10 cellular contexts compared by ENCODE assay signal in the genomic region with DNA sequence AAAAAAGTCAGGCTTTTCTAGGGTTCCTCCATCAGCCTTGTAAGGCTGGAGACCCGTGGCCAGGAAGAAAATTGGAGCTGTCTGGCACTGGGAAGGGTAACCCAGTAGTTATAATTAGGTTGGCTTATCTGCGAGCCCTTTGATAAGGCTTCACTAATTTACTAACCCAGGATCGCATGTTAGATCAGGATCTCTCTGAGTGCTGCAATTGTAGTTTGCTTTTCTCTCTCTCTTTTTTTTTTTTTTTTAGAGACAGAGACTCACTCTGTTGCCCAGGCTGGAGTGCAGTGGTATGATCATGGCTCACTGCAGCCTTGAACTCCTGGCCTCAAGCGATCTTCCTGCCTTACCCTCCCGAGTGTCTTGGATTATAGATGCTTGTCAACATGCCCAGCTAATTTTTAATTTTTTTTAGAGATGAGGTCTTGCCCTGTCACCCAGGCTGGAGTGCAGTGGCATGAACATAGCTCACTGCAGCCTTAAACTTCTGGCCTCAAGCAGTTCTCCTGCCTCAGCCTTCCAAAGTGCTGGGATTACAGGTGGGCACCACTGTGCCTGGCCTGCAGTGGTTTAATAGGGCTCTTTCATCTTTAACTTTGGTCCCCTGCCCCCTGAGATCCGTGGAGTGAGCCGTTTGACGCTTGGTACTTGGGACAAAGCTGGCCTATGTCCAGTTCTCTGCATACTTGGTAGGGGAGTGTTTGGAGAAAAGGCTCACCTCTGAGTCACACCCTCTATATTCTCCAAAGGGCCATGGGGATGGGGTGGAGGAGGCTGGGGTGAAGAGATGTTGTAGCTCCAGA. TPM values are rescaled to one million over a fixed set of nuclear protein-coding genes. Genes with fewer than 3 reads are reported as not detected.
DNase-seq lines count a peak whose midpoint lies in the region; ATAC-seq and TF ChIP-seq lines count a peak whose summit lies in the region.
"Had no signal": no experiment of that assay in that cellular context is flagged by ENCODE, and none has a peak within 500 bp of the region (broad histone marks: within the 10 kb centered on the region; RNA-seq: fewer than 3 reads in every experiment).

No MANE protein-coding gene starts in this region.

- H3K27me3 ChIP-seq in PC-3 (ENCODE audit: low read length) (no peaks in the 10 kb centered on the region), sigmoid colon (no peaks in the 10 kb centered on the region), transverse colon (no peaks in the 10 kb centered on the region)

- no peak overlapping the region for H2AFZ ChIP-seq in PC-3 (ENCODE audit: low read length)

- H3K27ac ChIP-seq in PC-3 (ENCODE audit: low read length) = peak overlapping the region; percentile 69
- peak overlapping the region; percentile 23 to 66 (median 64) for H3K27ac ChIP-seq in sigmoid colon
- peak overlapping the region in 1 of 4 donors; percentile 9 for H3K27ac ChIP-seq in transverse colon

- H3K9me2 ChIP-seq in PC-3 (replicated peaks; ENCODE audit: low read length) = no peaks in the 10 kb centered on the region

- ATAC-seq in PC-3 = peak; percentile 98
- ATAC-seq in esophagus mucosa = peak; percentile 90
- ATAC-seq in GM21786 (IDR thresholded peaks at IDR 0.05; ENCODE audit: unreplicated experiment) = no peak

- DNase-seq in NCI-H2196 (lab: John Stamatoyannopoulos, UW; ENCODE audit: unreplicated experiment) (peak; percentile 43), NCI-H2196 treated with DMSO at 0.1 percent for 48 hours (lab: John Stamatoyannopoulos, UW; ENCODE audit: unreplicated experiment) (no peak), PC-3 (peak; percentile 92), sigmoid colon (no peak), transverse colon (no peak), SKM-1 (lab: John Stamatoyannopoulos, UW; ENCODE audit: unreplicated experiment) (no peak)
- DNase-seq: activated B cell treated with CpG ODN at 0.5 μM for 24 hours, NCI-H1930 had no signal

- POLR2A ChIA-PET in PC-3 (lab: Charles Lee; ENCODE audit: unreplicated experiment) = interaction anchor here (0.6 kb wide), 1 partner anchor 62 kb away, joined by 3 read pairs; no protein-coding TSS in a partner anchor

- TF ChIP-seq POLR2A in sigmoid colon (IDR thresholded peaks at IDR 0.05) (no peak), transverse colon (IDR thresholded peaks at IDR 0.05) (no peak)

- no peaks in the 10 kb centered on the region for H3F3A ChIP-seq in PC-3 (ENCODE audit: low read length, unreplicated experiment)

- H4K20me1 ChIP-seq in PC-3 (ENCODE audit: low read length) = no peaks in the 10 kb centered on the region

- peaks cover 19% of the 10 kb centered on the region for H3K4me1 ChIP-seq in PC-3 (ENCODE audit: insufficient read depth, low read length)
- H3K4me1 ChIP-seq in sigmoid colon = peaks cover 0 to 54% (median 46%) of the 10 kb centered on the region in 4 donors
- peaks cover 7 to 24% (median 17%) of the 10 kb centered on the region in 4 donors for H3K4me1 ChIP-seq in transverse colon

- H3K4me3 ChIP-seq in PC-3 (ENCODE audit: low read length) (0 out of 2 replicates have a peak overlapping the region, but pooled peaks have one; percentile 24), sigmoid colon (no peak overlapping the region), transverse colon (no peak overlapping the region)

- no peak for TF ChIP-seq CTCF in PC-3 (conservative IDR thresholded peaks at IDR 0.05; ENCODE audit: low read depth, low read length)
- no peak for TF ChIP-seq CTCF in sigmoid colon (IDR thresholded peaks at IDR 0.05)
- TF ChIP-seq CTCF in transverse colon (IDR thresholded peaks at IDR 0.05) = no peak

- no peaks in the 10 kb centered on the region for H3K36me3 ChIP-seq in PC-3 (ENCODE audit: low read depth, low read length)
- H3K36me3 ChIP-seq in sigmoid colon = no peaks in the 10 kb centered on the region
- no peaks in the 10 kb centered on the region for H3K36me3 ChIP-seq in transverse colon

- no TSS peak for BruUV-seq in PC-3 (replicated peaks; lab: Mats Ljungman, UMichigan)

- TF ChIP-seq EP300 in sigmoid colon (IDR thresholded peaks at IDR 0.05) (no peak), transverse colon (IDR thresholded peaks at IDR 0.05; ENCODE audit: low read depth) (no peak)

- in situ Hi-C loops in transverse colon (cut with MboI; ENCODE audit: low pct_ligation_motif_present in 1 of 4, low pct_unique_long_range_greater_than_20kb in 1 of 4, low sequenced_read_pairs in 3 of 4) = no loop called here

- H3K4me2 ChIP-seq in PC-3 (ENCODE audit: low read length) = peak overlapping the region; percentile 73

- CTCF ChIA-PET in PC-3 (lab: Charles Lee) = no interaction called here

- WGBS in sigmoid colon, 2 donors = 36 to 65% methylated on average over 8 of the region's 8 CpGs
- 46 to 74% methylated on average over 3 to 8 of the region's 8 CpGs for WGBS in transverse colon (ENCODE audit: low coverage in 1 of 2), 2 donors

- H3K9me3 ChIP-seq in PC-3 (ENCODE audit: low read length) (no peaks in the 10 kb centered on the region), sigmoid colon (no peaks in the 10 kb centered on the region), transverse colon (no peaks in the 10 kb centered on the region)

- peaks cover 84% of the 10 kb centered on the region for H3K79me2 ChIP-seq in PC-3 (ENCODE audit: low read length)

- intact Hi-C loops in PC-3 (cut with micrococcal nuclease) = no loop called here
- intact Hi-C loops in sigmoid colon (cut with DNase I) = no loop called here
- intact Hi-C loops in transverse colon (cut with DNase I; ENCODE audit: low total_unique reads) = no loop called here

- H3K9ac ChIP-seq in PC-3 (ENCODE audit: low read length) = no peak overlapping the region

RNA-seq across cellular contexts. Expression of a gene that starts 17.2 kb away (rescaled TPM):
- 16.1 and 29.0 TPM in 2 replicates for total RNA-seq in PC-3 (2014; rRNA removed)
- 33.9 TPM for total RNA-seq in esophagus mucosa
- 10 to 100 TPM; 22.5 to 51.8 (median 32.5) TPM for total RNA-seq in sigmoid colon
- polyA plus RNA-seq in sigmoid colon = 10 to 100 TPM in 1 of 3 donors, 1 to 10 TPM in 2; 1.8 to 17.6 (median 1.8) TPM
- total RNA-seq in transverse colon = 10 to 100 TPM; 17.1 to 67.3 (median 36.9) TPM

Comparison
In these comparisons a context has a peak if more than half of its experiments do, and no peak if none do; other contexts are left out.
1. DNase-seq: peak in NCI-H2196 (single experiment) and PC-3 (single experiment); none in NCI-H2196 treated with DMSO at 0.1 percent for 48 hours (single experiment), sigmoid colon (single experiment), transverse colon (single experiment) and SKM-1 (single experiment).